ENCODE assay signal across 8 cellular contexts in the genomic region with DNA sequence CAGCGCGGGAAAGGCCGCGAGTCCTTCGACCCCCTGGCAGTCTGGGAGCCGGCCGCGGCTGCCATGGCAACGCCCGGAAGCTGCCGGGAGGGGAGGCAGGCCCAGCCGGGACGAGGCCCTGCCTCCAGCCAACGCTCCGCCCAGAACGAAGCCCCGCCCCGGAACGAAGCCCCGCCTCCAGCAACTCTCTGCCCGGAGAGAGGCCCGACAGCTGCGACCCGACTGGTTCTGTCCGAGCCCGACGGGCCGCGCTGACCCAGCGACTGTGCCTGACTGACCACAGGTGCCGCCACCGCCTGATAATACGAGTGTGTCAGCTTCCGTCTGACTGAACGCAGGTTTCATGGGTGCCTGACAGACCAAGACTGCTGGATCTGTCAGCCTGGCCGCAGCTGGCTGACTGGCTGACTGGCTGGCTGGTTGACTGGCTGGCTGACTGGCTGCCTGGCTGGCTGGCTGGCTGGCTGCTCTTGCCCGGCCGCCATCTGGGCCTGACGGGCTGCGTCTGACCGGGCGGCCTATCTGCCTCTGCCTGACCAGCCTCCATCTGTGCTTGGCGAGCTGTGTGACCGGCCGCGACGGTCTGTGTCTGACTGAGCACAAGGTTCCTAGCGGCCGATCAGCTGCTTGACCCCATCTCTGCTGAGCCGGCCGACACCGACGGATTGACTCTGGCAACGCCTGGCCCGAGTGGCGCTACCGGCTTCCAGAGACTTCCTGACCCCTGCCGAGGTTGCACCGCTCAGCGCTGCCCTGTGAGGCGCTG.
DNase-seq lines count a peak whose midpoint lies in the region; ATAC-seq and TF ChIP-seq lines count a peak whose summit lies in the region.

No MANE protein-coding gene starts in this region.

- no peak for TF ChIP-seq CTCF in AG04449 (IDR thresholded peaks at IDR 0.05; ENCODE audit: insufficient read depth, low read length, missing control alignments)

- no peak for DNase-seq in AG04449 (ENCODE audit: low read depth, low spot score)
- DNase-seq in NCI-H226: peak; percentile 83
- peak; percentile 88 for DNase-seq in activated CD4-positive, alpha-beta T cell treated with anti-CD3 and anti-CD28 coated beads for 1 hour
- peak; percentile 99 for DNase-seq in cerebellum (ENCODE audit: low spot score)
- DNase-seq in kidney tubule cell (ENCODE audit: low spot score): peak; percentile 98
- DNase-seq in stimulated activated CD4-positive, alpha-beta T cell treated with anti-CD3 and anti-CD28 coated beads, Interleukin-15, amount 100 ng/mL, for 48 hours (ENCODE audit: low read depth in 2 of 2): peak; percentile 75 to 88

- H3K4me3 ChIP-seq in AG04449 (ENCODE audit: low read depth, low read length): peak overlapping the region; percentile 63

- ATAC-seq in GM18907 (IDR thresholded peaks at IDR 0.05; ENCODE audit: unreplicated experiment) (peak; percentile 82), HG03139 (IDR thresholded peaks at IDR 0.05; ENCODE audit: unreplicated experiment) (peak; percentile 89)

- POLR2A ChIA-PET in AG04449 (lab: Yijun Ruan, JAX): interaction anchor here (1.0 to 1.5 kb wide), 3 partner anchors 13 to 33 kb away, joined by 3 to 5 read pairs (median 4); no protein-coding TSS in a partner anchor

- CTCF ChIA-PET in AG04449 (lab: Yijun Ruan, JAX): interaction anchor here (0.9 to 1.4 kb wide), 7 partner anchors 11 to 110 kb away, joined by 3 to 6 read pairs (median 4); no protein-coding TSS in a partner anchor
